18 cellular contexts compared by ENCODE assay signal in genomic region chr16:62639890-62640289, GRCh38.
DNase-seq lines count a peak whose midpoint lies in the region; ATAC-seq and TF ChIP-seq lines count a peak whose summit lies in the region.
"Had no signal": no experiment of that assay in that cellular context is flagged by ENCODE, and none has a peak within 500 bp of the region (broad histone marks: within the 10 kb centered on the region; RNA-seq: fewer than 3 reads in every experiment).

No MANE protein-coding gene starts in this region.

- no peaks in the 10 kb centered on the region for H3K27me3 Mint-ChIP-seq in activated CD4-positive, alpha-beta memory T cell treated with anti-CD3 and anti-CD28 coated beads, Interleukin-2, amount 10 ng/mL, durations not matched to agents 7 days and 5 days
- no peaks in the 10 kb centered on the region for H3K27me3 Mint-ChIP-seq in activated CD4-positive, alpha-beta memory T cell treated with anti-CD3 and anti-CD28 coated beads for 36 hours
- H3K27me3 Mint-ChIP-seq in GM23338 (ENCODE audit: insufficient read depth, low read depth, poor library complexity): no peaks in the 10 kb centered on the region
- peaks cover 6% of the 10 kb centered on the region for H3K27me3 Mint-ChIP-seq in nephron (ENCODE audit: low read depth)
- H3K27me3 Mint-ChIP-seq: CD4-positive, alpha-beta memory T cell had no signal

- H2AFZ ChIP-seq in GM23338 (peak overlapping the region; percentile 49; the same call in 1 of the 2 replicates), OCI-LY1 (ENCODE audit: low read length) (no peak overlapping the region)

- no peaks in the 10 kb centered on the region for H4K20me1 ChIP-seq in GM23338 (replicated peaks; ENCODE audit: insufficient read depth)
- H4K20me1 ChIP-seq in OCI-LY1 (ENCODE audit: insufficient read depth, low read length): no peaks in the 10 kb centered on the region

- H3K36me3 Mint-ChIP-seq in activated CD4-positive, alpha-beta memory T cell treated with anti-CD3 and anti-CD28 coated beads, Interleukin-2, amount 10 ng/mL, durations not matched to agents 7 days and 5 days (ENCODE audit: low read depth): no peaks in the 10 kb centered on the region
- no peaks in the 10 kb centered on the region for H3K36me3 Mint-ChIP-seq in activated CD4-positive, alpha-beta memory T cell treated with anti-CD3 and anti-CD28 coated beads for 36 hours
- H3K36me3 Mint-ChIP-seq in GM23338 (ENCODE audit: low read depth): peaks cover 10% of the 10 kb centered on the region; the same call in 2 of the 3 replicates
- H3K36me3 Mint-ChIP-seq in nephron (ENCODE audit: low read depth): no peaks in the 10 kb centered on the region
- H3K36me3 Mint-ChIP-seq: CD14-positive monocyte; CD4-positive, alpha-beta memory T cell had no signal

- H3K36me3 ChIP-seq in GM23338 (ENCODE audit: insufficient read depth) (no peaks in the 10 kb centered on the region), OCI-LY1 (ENCODE audit: insufficient read depth, low read length) (no peaks in the 10 kb centered on the region)

- POLR2A ChIA-PET in activated CD4-positive, alpha-beta memory T cell treated with anti-CD3 and anti-CD28 coated beads, Interleukin-2, amount 10 ng/mL, durations not matched to agents 7 days and 5 days (lab: Charles Lee): no interaction called here
- POLR2A ChIA-PET in activated CD4-positive, alpha-beta memory T cell treated with anti-CD3 and anti-CD28 coated beads for 36 hours (lab: Charles Lee): no interaction called here

- H3K9me3 Mint-ChIP-seq in activated CD4-positive, alpha-beta memory T cell treated with anti-CD3 and anti-CD28 coated beads, Interleukin-2, amount 10 ng/mL, durations not matched to agents 7 days and 5 days: peaks cover 12% of the 10 kb centered on the region
- peaks cover 36% of the 10 kb centered on the region for H3K9me3 Mint-ChIP-seq in activated CD4-positive, alpha-beta memory T cell treated with anti-CD3 and anti-CD28 coated beads for 36 hours
- H3K9me3 Mint-ChIP-seq in GM23338 (peaks cover 14% of the 10 kb centered on the region), nephron (no peaks in the 10 kb centered on the region)

- H3K4me2 ChIP-seq in GM23338 (no peak overlapping the region), OCI-LY1 (ENCODE audit: low read length) (no peak overlapping the region)
- H3K4me2 ChIP-seq: A549 had no signal

- no peak overlapping the region for H3K4me3 Mint-ChIP-seq in activated CD4-positive, alpha-beta memory T cell treated with anti-CD3 and anti-CD28 coated beads, Interleukin-2, amount 10 ng/mL, durations not matched to agents 7 days and 5 days
- no peak overlapping the region for H3K4me3 Mint-ChIP-seq in activated CD4-positive, alpha-beta memory T cell treated with anti-CD3 and anti-CD28 coated beads for 36 hours
- H3K4me3 Mint-ChIP-seq in GM23338: no peak overlapping the region
- H3K4me3 Mint-ChIP-seq in nephron: no peak overlapping the region
- H3K4me3 Mint-ChIP-seq: CD14-positive monocyte had no signal

- H3F3A ChIP-seq in GM23338 (replicated peaks; ENCODE audit: low read depth) (no peaks in the 10 kb centered on the region), OCI-LY1 (ENCODE audit: insufficient read depth, low read length) (no peaks in the 10 kb centered on the region)

- H3K4me1 ChIP-seq in GM23338 (ENCODE audit: insufficient read depth) (no peaks in the 10 kb centered on the region), OCI-LY1 (ENCODE audit: insufficient read depth, low read length, severe bottlenecking) (peaks cover 49% of the 10 kb centered on the region)
- H3K4me1 ChIP-seq: A549 had no signal

- peaks cover 10% of the 10 kb centered on the region for H3K4me1 Mint-ChIP-seq in activated CD4-positive, alpha-beta memory T cell treated with anti-CD3 and anti-CD28 coated beads, Interleukin-2, amount 10 ng/mL, durations not matched to agents 7 days and 5 days
- H3K4me1 Mint-ChIP-seq in activated CD4-positive, alpha-beta memory T cell treated with anti-CD3 and anti-CD28 coated beads for 36 hours (ENCODE audit: low read depth): no peaks in the 10 kb centered on the region
- H3K4me1 Mint-ChIP-seq in GM23338 (peaks cover 2% of the 10 kb centered on the region; the same call in 1 of the 3 replicates), nephron (peaks cover 7% of the 10 kb centered on the region)
- H3K4me1 Mint-ChIP-seq: CD14-positive monocyte had no signal

- TF ChIP-seq CTCF in GM23338 (conservative IDR thresholded peaks at IDR 0.05; ENCODE audit: low read depth in 2 of 2): no peak
- no peak for TF ChIP-seq CTCF in OCI-LY1 (IDR thresholded peaks at IDR 0.05; ENCODE audit: low read length)
- no peak for TF ChIP-seq CTCF in nephron (IDR thresholded peaks at IDR 0.05; ENCODE audit: unreplicated experiment in 3 of 3)

- no peak overlapping the region for H3K27ac ChIP-seq in GM23338 (ENCODE audit: low read depth)
- H3K27ac ChIP-seq in OCI-LY1 (ENCODE audit: low read depth, low read length, poor library complexity, severe bottlenecking): peak overlapping the region; percentile 51
- H3K27ac ChIP-seq: 22Rv1, A549 had no signal

- 0 out of 2 replicates have a peak, but pooled peaks cover 5% of the 10 kb centered on the region for H3K9me2 ChIP-seq in GM23338 (ENCODE audit: insufficient read depth)
- no peaks in the 10 kb centered on the region for H3K9me2 ChIP-seq in OCI-LY1 (ENCODE audit: low read depth, low read length)

- no peak for DNase-seq in activated CD4-positive, alpha-beta memory T cell treated with anti-CD3 and anti-CD28 coated beads, Interleukin-2, amount 10 ng/mL, durations not matched to agents 7 days and 5 days
- no peak for DNase-seq in activated CD4-positive, alpha-beta memory T cell treated with anti-CD3 and anti-CD28 coated beads for 36 hours
- DNase-seq in GM23338 (ENCODE audit: low spot score) (no peak), SHP77 (lab: John Stamatoyannopoulos, UW) (no peak)
- DNase-seq: AML-193; Calu3; CD4-positive, alpha-beta memory T cell; DMS79 treated with DMSO at 0.1 percent for 48 hours; GF-D8; GOT3; H7 had no signal

- H3K27me3 ChIP-seq in GM23338 (ENCODE audit: insufficient read depth) (no peaks in the 10 kb centered on the region), OCI-LY1 (ENCODE audit: insufficient read depth, low read length) (no peaks in the 10 kb centered on the region)

- H3K9me3 ChIP-seq in OCI-LY1 (ENCODE audit: low read length): no peaks in the 10 kb centered on the region
- H3K9me3 ChIP-seq: A549 had no signal

- no peak for ATAC-seq in GM23338
- no peak for ATAC-seq in HG02852 (IDR thresholded peaks at IDR 0.05; ENCODE audit: unreplicated experiment)
- no peak for ATAC-seq in HG02885 (IDR thresholded peaks at IDR 0.05; ENCODE audit: poor library complexity, unreplicated experiment)
- ATAC-seq: A549 had no signal

- CTCF ChIA-PET in activated CD4-positive, alpha-beta memory T cell treated with anti-CD3 and anti-CD28 coated beads, Interleukin-2, amount 10 ng/mL, durations not matched to agents 7 days and 5 days (lab: Charles Lee): no interaction called here
- CTCF ChIA-PET in activated CD4-positive, alpha-beta memory T cell treated with anti-CD3 and anti-CD28 coated beads for 36 hours (lab: Charles Lee): no interaction called here

- H3K27ac Mint-ChIP-seq in activated CD4-positive, alpha-beta memory T cell treated with anti-CD3 and anti-CD28 coated beads, Interleukin-2, amount 10 ng/mL, durations not matched to agents 7 days and 5 days: peak overlapping the region; percentile 54
- no peak overlapping the region for H3K27ac Mint-ChIP-seq in activated CD4-positive, alpha-beta memory T cell treated with anti-CD3 and anti-CD28 coated beads for 36 hours
- no peak overlapping the region for H3K27ac Mint-ChIP-seq in GM23338
- H3K27ac Mint-ChIP-seq in nephron: peak overlapping the region in 2 of 3 experiments; percentile 48 to 53
- H3K27ac Mint-ChIP-seq: CD14-positive monocyte had no signal

- no peak overlapping the region for H3K9ac ChIP-seq in OCI-LY1 (ENCODE audit: low read length)

- H3K4me3 ChIP-seq in GM23338: no peak overlapping the region
- H3K4me3 ChIP-seq in OCI-LY1 (ENCODE audit: low read depth, low read length, poor library complexity, severe bottlenecking): no peak overlapping the region
- H3K4me3 ChIP-seq: A549 had no signal

- no peaks in the 10 kb centered on the region for H3K79me2 ChIP-seq in GM23338 (replicated peaks; ENCODE audit: insufficient read depth)
- no peaks in the 10 kb centered on the region for H3K79me2 ChIP-seq in OCI-LY1 (ENCODE audit: insufficient read depth, low read length)

- intact Hi-C loops in activated CD4-positive, alpha-beta memory T cell treated with anti-CD3 and anti-CD28 coated beads for 36 hours (cut with micrococcal nuclease): no loop called here

TF ChIP-seq in GM23338, 12 proteins besides CTCF, POLR2A, EP300 and RAD21 (continues in another document):
- TF ChIP-seq REST (IDR thresholded peaks at IDR 0.05; ENCODE audit: unreplicated experiment) (no peak), EZH2phosphoT487 (IDR thresholded peaks at IDR 0.05; ENCODE audit: unreplicated experiment) (no peak), ZNF331 (CRISPR knock-in tag; IDR thresholded peaks at IDR 0.05; ENCODE audit: low read depth) (no peak), POLR2AphosphoS5 (IDR thresholded peaks at IDR 0.05; ENCODE audit: low read depth) (no peak), STAT1 (IDR thresholded peaks at IDR 0.05; ENCODE audit: unreplicated experiment) (no peak), ZNF114 (CRISPR knock-in tag; IDR thresholded peaks at IDR 0.05) (no peak)

Comparison
In these comparisons a context has a peak if more than half of its experiments do, and no peak if none do; other contexts are left out.
1. H3K27ac Mint-ChIP-seq: peak in activated CD4-positive, alpha-beta memory T cell treated with anti-CD3 and anti-CD28 coated beads, Interleukin-2, amount 10 ng/mL, durations not matched to agents 7 days and 5 days (single experiment) and nephron (2 of 3); none in activated CD4-positive, alpha-beta memory T cell treated with anti-CD3 and anti-CD28 coated beads for 36 hours (single experiment) and GM23338 (single experiment).